Comparison of ENCODE assay signal across 1 cellular context in genomic region chr22:45309422-45310227, GRCh38.
A peak's percentile ranks its signal among the peaks of the same experiment; 100 is the strongest.
TF ChIP-seq lines count a peak whose summit lies in the region.

Gene FAM118A (plus strand): TSS chr22:45309934. CDS start chr22:45322380, 12,446 bp downstream.

TF ChIP-seq in K562, 482 proteins besides CTCF, POLR2A, EP300 and RAD21 (continued from another document and continues in another):
- TF ChIP-seq, protein P1, sequence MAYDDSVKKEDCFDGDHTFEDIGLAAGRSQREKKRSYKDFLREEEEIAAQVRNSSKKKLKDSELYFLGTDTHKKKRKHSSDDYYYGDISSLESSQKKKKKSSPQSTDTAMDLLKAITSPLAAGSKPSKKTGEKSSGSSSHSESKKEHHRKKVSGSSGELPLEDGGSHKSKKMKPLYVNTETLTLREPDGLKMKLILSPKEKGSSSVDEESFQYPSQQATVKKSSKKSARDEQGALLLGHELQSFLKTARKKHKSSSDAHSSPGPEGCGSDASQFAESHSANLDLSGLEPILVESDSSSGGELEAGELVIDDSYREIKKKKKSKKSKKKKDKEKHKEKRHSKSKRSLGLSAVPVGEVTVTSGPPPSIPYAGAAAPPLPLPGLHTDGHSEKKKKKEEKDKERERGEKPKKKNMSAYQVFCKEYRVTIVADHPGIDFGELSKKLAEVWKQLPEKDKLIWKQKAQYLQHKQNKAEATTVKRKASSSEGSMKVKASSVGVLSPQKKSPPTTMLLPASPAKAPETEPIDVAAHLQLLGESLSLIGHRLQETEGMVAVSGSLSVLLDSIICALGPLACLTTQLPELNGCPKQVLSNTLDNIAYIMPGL (CRISPR knock-in tag; IDR thresholded peaks at IDR 0.05) = no peak
- no peak for TF ChIP-seq ZNF830 (CRISPR knock-in tag; IDR thresholded peaks at IDR 0.05)
- TF ChIP-seq NCOA6 (IDR thresholded peaks at IDR 0.05) = no peak
- TF ChIP-seq FUS (optimal IDR thresholded peaks at IDR 0.05; ENCODE audit: low read depth, low read length) = no peak
- TF ChIP-seq TEAD2 (tag; IDR thresholded peaks at IDR 0.05) = no peak
- TF ChIP-seq, protein P2, sequence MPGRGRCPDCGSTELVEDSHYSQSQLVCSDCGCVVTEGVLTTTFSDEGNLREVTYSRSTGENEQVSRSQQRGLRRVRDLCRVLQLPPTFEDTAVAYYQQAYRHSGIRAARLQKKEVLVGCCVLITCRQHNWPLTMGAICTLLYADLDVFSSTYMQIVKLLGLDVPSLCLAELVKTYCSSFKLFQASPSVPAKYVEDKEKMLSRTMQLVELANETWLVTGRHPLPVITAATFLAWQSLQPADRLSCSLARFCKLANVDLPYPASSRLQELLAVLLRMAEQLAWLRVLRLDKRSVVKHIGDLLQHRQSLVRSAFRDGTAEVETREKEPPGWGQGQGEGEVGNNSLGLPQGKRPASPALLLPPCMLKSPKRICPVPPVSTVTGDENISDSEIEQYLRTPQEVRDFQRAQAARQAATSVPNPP (IDR thresholded peaks at IDR 0.05; ENCODE audit: borderline replicate concordance, insufficient read depth, insufficient read length) = no peak
- no peak for TF ChIP-seq ZNF785 (CRISPR knock-in tag; IDR thresholded peaks at IDR 0.05)
- TF ChIP-seq, protein P3, sequence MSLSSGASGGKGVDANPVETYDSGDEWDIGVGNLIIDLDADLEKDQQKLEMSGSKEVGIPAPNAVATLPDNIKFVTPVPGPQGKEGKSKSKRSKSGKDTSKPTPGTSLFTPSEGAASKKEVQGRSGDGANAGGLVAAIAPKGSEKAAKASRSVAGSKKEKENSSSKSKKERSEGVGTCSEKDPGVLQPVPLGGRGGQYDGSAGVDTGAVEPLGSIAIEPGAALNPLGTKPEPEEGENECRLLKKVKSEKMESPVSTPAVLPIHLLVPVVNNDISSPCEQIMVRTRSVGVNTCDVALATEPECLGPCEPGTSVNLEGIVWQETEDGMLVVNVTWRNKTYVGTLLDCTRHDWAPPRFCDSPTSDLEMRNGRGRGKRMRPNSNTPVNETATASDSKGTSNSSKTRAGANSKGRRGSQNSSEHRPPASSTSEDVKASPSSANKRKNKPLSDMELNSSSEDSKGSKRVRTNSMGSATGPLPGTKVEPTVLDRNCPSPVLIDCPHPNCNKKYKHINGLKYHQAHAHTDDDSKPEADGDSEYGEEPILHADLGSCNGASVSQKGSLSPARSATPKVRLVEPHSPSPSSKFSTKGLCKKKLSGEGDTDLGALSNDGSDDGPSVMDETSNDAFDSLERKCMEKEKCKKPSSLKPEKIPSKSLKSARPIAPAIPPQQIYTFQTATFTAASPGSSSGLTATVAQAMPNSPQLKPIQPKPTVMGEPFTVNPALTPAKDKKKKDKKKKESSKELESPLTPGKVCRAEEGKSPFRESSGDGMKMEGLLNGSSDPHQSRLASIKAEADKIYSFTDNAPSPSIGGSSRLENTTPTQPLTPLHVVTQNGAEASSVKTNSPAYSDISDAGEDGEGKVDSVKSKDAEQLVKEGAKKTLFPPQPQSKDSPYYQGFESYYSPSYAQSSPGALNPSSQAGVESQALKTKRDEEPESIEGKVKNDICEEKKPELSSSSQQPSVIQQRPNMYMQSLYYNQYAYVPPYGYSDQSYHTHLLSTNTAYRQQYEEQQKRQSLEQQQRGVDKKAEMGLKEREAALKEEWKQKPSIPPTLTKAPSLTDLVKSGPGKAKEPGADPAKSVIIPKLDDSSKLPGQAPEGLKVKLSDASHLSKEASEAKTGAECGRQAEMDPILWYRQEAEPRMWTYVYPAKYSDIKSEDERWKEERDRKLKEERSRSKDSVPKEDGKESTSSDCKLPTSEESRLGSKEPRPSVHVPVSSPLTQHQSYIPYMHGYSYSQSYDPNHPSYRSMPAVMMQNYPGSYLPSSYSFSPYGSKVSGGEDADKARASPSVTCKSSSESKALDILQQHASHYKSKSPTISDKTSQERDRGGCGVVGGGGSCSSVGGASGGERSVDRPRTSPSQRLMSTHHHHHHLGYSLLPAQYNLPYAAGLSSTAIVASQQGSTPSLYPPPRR (CRISPR knock-in tag; IDR thresholded peaks at IDR 0.05; ENCODE audit: borderline replicate concordance) = no peak
- no peak for TF ChIP-seq RNF2 (IDR thresholded peaks at IDR 0.05)
- TF ChIP-seq, protein P4, sequence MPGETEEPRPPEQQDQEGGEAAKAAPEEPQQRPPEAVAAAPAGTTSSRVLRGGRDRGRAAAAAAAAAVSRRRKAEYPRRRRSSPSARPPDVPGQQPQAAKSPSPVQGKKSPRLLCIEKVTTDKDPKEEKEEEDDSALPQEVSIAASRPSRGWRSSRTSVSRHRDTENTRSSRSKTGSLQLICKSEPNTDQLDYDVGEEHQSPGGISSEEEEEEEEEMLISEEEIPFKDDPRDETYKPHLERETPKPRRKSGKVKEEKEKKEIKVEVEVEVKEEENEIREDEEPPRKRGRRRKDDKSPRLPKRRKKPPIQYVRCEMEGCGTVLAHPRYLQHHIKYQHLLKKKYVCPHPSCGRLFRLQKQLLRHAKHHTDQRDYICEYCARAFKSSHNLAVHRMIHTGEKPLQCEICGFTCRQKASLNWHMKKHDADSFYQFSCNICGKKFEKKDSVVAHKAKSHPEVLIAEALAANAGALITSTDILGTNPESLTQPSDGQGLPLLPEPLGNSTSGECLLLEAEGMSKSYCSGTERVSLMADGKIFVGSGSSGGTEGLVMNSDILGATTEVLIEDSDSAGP (CRISPR knock-in tag; IDR thresholded peaks at IDR 0.05) = no peak
- TF ChIP-seq FOXK2 (conservative IDR thresholded peaks at IDR 0.05 in 1 of 2, IDR thresholded peaks at IDR 0.05 in 1 of 2; ENCODE audit: low read depth in 2 of 2) = no peak
- no peak for TF ChIP-seq NR2C2 (CRISPR knock-in tag; IDR thresholded peaks at IDR 0.05)
- TF ChIP-seq NR2C2 (tag; IDR thresholded peaks at IDR 0.05) = no peak
- TF ChIP-seq SMARCA5 (IDR thresholded peaks at IDR 0.05) = no peak
- TF ChIP-seq, protein P5, sequence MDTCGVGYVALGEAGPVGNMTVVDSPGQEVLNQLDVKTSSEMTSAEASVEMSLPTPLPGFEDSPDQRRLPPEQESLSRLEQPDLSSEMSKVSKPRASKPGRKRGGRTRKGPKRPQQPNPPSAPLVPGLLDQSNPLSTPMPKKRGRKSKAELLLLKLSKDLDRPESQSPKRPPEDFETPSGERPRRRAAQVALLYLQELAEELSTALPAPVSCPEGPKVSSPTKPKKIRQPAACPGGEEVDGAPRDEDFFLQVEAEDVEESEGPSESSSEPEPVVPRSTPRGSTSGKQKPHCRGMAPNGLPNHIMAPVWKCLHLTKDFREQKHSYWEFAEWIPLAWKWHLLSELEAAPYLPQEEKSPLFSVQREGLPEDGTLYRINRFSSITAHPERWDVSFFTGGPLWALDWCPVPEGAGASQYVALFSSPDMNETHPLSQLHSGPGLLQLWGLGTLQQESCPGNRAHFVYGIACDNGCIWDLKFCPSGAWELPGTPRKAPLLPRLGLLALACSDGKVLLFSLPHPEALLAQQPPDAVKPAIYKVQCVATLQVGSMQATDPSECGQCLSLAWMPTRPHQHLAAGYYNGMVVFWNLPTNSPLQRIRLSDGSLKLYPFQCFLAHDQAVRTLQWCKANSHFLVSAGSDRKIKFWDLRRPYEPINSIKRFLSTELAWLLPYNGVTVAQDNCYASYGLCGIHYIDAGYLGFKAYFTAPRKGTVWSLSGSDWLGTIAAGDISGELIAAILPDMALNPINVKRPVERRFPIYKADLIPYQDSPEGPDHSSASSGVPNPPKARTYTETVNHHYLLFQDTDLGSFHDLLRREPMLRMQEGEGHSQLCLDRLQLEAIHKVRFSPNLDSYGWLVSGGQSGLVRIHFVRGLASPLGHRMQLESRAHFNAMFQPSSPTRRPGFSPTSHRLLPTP (IDR thresholded peaks at IDR 0.05; ENCODE audit: borderline replicate concordance, extremely low read depth, insufficient read length) = no peak
- no peak for TF ChIP-seq ZNF217 (CRISPR knock-in tag; IDR thresholded peaks at IDR 0.05)
- no peak for TF ChIP-seq ZNF75A (CRISPR knock-in tag; IDR thresholded peaks at IDR 0.05)
- TF ChIP-seq, protein P6, sequence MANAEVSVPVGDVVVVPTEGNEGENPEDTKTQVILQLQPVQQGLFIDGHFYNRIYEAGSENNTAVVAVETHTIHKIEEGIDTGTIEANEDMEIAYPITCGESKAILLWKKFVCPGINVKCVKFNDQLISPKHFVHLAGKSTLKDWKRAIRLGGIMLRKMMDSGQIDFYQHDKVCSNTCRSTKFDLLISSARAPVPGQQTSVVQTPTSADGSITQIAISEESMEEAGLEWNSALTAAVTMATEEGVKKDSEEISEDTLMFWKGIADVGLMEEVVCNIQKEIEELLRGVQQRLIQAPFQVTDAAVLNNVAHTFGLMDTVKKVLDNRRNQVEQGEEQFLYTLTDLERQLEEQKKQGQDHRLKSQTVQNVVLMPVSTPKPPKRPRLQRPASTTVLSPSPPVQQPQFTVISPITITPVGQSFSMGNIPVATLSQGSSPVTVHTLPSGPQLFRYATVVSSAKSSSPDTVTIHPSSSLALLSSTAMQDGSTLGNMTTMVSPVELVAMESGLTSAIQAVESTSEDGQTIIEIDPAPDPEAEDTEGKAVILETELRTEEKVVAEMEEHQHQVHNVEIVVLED (CRISPR knock-in tag; IDR thresholded peaks at IDR 0.05) = peak; percentile 78
- peak; percentile 73; the same call in 1 of the 2 replicates for TF ChIP-seq PHF8 (IDR thresholded peaks at IDR 0.05; ENCODE audit: borderline replicate concordance, low read length)
- TF ChIP-seq ZNF668 (CRISPR knock-in tag; IDR thresholded peaks at IDR 0.05) = no peak
- no peak for TF ChIP-seq MED1 (CRISPR knock-in tag; IDR thresholded peaks at IDR 0.05; ENCODE audit: borderline replicate concordance)
- TF ChIP-seq RHOXF2B (CRISPR knock-in tag; conservative IDR thresholded peaks at IDR 0.05) = no peak
- TF ChIP-seq NR3C1 (CRISPR knock-in tag; IDR thresholded peaks at IDR 0.05) = no peak
- TF ChIP-seq MEIS2 (IDR thresholded peaks at IDR 0.05; ENCODE audit: partially characterized antibody) = peak; percentile 66
- TF ChIP-seq, protein P7, sequence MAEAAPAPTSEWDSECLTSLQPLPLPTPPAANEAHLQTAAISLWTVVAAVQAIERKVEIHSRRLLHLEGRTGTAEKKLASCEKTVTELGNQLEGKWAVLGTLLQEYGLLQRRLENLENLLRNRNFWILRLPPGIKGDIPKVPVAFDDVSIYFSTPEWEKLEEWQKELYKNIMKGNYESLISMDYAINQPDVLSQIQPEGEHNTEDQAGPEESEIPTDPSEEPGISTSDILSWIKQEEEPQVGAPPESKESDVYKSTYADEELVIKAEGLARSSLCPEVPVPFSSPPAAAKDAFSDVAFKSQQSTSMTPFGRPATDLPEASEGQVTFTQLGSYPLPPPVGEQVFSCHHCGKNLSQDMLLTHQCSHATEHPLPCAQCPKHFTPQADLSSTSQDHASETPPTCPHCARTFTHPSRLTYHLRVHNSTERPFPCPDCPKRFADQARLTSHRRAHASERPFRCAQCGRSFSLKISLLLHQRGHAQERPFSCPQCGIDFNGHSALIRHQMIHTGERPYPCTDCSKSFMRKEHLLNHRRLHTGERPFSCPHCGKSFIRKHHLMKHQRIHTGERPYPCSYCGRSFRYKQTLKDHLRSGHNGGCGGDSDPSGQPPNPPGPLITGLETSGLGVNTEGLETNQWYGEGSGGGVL (CRISPR knock-in tag; IDR thresholded peaks at IDR 0.05) = no peak
- no peak for TF ChIP-seq MAFK (IDR thresholded peaks at IDR 0.05; ENCODE audit: low read length)
- TF ChIP-seq, protein P8, sequence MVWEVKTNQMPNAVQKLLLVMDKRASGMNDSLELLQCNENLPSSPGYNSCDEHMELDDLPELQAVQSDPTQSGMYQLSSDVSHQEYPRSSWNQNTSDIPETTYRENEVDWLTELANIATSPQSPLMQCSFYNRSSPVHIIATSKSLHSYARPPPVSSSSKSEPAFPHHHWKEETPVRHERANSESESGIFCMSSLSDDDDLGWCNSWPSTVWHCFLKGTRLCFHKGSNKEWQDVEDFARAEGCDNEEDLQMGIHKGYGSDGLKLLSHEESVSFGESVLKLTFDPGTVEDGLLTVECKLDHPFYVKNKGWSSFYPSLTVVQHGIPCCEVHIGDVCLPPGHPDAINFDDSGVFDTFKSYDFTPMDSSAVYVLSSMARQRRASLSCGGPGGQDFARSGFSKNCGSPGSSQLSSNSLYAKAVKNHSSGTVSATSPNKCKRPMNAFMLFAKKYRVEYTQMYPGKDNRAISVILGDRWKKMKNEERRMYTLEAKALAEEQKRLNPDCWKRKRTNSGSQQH (CRISPR knock-in tag; IDR thresholded peaks at IDR 0.05) = no peak
- TF ChIP-seq ZFP30 (CRISPR knock-in tag; IDR thresholded peaks at IDR 0.05; ENCODE audit: borderline replicate concordance) = no peak
- TF ChIP-seq, protein P9, sequence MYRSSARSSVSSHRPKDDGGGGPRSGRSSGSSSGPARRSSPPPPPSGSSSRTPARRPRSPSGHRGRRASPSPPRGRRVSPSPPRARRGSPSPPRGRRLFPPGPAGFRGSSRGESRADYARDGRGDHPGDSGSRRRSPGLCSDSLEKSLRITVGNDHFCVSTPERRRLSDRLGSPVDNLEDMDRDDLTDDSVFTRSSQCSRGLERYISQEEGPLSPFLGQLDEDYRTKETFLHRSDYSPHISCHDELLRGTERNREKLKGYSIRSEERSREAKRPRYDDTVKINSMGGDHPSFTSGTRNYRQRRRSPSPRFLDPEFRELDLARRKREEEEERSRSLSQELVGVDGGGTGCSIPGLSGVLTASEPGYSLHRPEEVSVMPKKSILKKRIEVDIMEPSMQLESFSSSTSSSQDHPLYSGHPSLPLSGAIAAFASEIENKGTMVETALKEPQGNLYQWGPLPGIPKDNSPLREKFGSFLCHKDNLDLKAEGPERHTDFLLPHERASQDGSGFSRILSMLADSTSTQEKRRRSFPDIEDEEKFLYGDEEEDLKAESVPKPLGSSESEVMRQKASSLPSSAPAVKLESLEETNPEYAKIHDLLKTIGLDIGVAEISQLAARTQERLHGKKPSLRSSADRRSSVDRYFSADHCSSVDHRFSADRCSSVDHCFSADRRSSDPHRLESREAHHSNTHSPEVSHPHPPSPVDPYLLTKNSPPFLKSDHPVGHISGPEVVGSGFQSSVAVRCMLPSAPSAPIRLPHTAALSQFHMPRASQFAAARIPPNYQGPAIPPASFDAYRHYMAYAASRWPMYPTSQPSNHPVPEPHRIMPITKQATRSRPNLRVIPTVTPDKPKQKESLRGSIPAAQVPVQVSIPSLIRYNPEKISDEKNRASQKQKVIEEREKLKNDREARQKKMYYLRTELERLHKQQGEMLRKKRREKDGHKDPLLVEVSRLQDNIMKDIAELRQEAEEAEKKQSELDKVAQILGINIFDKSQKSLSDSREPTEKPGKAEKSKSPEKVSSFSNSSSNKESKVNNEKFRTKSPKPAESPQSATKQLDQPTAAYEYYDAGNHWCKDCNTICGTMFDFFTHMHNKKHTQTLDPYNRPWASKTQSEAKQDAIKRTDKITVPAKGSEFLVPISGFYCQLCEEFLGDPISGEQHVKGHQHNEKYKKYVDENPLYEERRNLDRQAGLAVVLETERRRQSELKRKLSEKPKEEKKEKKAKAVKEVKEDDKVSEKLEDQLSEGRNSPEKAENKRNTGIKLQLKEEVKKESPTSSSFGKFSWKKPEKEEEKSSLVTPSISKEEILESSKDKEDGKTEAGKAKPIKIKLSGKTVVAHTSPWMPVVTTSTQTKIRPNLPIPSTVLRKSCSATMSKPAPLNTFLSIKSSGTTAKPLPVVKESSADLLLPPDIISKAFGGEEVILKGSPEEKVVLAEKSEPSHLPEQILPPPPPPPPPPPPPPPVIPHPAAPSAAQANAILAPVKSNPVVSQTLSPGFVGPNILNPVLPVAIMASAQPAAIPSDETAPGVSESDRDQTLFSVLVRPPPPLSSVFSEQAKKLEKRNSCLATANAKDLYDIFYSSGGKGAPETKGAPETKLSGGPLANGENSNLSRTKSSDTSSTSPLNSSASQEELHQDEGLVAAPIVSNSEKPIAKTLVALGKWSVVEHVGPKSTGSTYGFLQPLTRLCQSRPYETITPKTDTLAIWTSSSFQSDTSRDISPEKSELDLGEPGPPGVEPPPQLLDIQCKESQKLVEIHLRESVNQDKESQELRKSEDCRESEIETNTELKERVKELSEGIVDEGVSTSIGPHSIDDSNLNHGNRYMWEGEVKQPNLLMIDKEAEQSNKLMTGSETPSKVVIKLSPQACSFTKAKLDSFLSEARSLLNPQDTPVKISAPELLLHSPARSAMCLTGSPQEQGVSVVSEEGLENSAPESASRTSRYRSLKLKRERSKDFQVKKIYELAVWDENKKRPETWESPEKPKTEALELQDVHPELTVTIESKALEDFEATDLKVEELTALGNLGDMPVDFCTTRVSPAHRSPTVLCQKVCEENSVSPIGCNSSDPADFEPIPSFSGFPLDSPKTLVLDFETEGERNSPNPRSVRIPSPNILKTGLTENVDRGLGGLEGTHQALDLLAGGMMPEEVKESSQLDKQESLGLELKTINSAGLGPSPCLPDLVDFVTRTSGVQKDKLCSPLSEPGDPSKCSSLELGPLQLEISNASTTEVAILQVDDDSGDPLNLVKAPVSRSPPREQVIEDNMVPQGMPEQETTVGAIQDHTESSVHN (IDR thresholded peaks at IDR 0.05; ENCODE audit: borderline replicate concordance in 1 of 2, low read depth in 1 of 2) = no peak
